ENCODE assay signal across 15 cellular contexts in genomic region chr2:36800381-36800780, GRCh38.
DNase-seq lines count a peak whose midpoint lies in the region; ATAC-seq and TF ChIP-seq lines count a peak whose summit lies in the region.
"Had no signal": no experiment of that assay in that cellular context is flagged by ENCODE, and none has a peak within 500 bp of the region (broad histone marks: within the 10 kb centered on the region; RNA-seq: fewer than 3 reads in every experiment).

No MANE protein-coding gene starts in this region.

- intact Hi-C loops in mucosa of descending colon (cut with DNase I, micrococcal nuclease), result no loop called here

- DNase-seq in activated CD4-positive, alpha-beta T cell treated with anti-CD3 and anti-CD28 coated beads for 4 hours, result peak; percentile 19 to 29
- peak; percentile 20 for DNase-seq in activated T-cell treated with anti-CD3 and anti-CD28 coated beads, Interleukin-2, amount 50 U/mL, for 1 hour
- no peak for DNase-seq in mucosa of descending colon
- peak; percentile 25 for DNase-seq in stimulated activated CD8-positive, alpha-beta memory T cell treated with anti-CD3 and anti-CD28 coated beads, Interleukin-12 subunit alpha, Interleukin-12 subunit beta, amount 100 ng/mL, for 24 hours (ENCODE audit: extremely low read depth)
- DNase-seq in globus pallidus (ENCODE audit: low spot score), result no peak
- DNase-seq in OCI-M1 (lab: John Stamatoyannopoulos, UW), result no peak
- DNase-seq in SW 1271 (lab: John Stamatoyannopoulos, UW), result no peak
- DNase-seq: CD4-positive, CD25-positive, alpha-beta regulatory T cell; foreskin keratinocyte; GDM1; NCI-H1436 treated with DMSO at 0.1 percent for 48 hours; NCI-H69; right lobe of liver; testis had no signal

- no peaks in the 10 kb centered on the region for H3K36me3 ChIP-seq in mucosa of descending colon (ENCODE audit: low read depth)
- H3K36me3 ChIP-seq: right lobe of liver had no signal

- H3K4me1 ChIP-seq in mucosa of descending colon (ENCODE audit: low read depth), result no peaks in the 10 kb centered on the region
- H3K4me1 ChIP-seq: foreskin keratinocyte, right lobe of liver, testis had no signal

- no peaks in the 10 kb centered on the region for H3K9me3 ChIP-seq in mucosa of descending colon
- H3K9me3 ChIP-seq: testis had no signal

- TF ChIP-seq CTCF in mucosa of descending colon (IDR thresholded peaks at IDR 0.05), result no peak

- no peak overlapping the region for H3K4me3 ChIP-seq in mucosa of descending colon
- H3K4me3 ChIP-seq: right lobe of liver, testis had no signal

- ATAC-seq in mucosa of descending colon, result peak; percentile 12
- no peak for ATAC-seq in GM18858 (IDR thresholded peaks at IDR 0.05; ENCODE audit: unreplicated experiment)
- ATAC-seq: foreskin keratinocyte had no signal

Comparison
In these comparisons a context has a peak if more than half of its experiments do, and no peak if none do; other contexts are left out.
1. DNase-seq: peak in activated CD4-positive, alpha-beta T cell treated with anti-CD3 and anti-CD28 coated beads for 4 hours (2 of 2), activated T-cell treated with anti-CD3 and anti-CD28 coated beads, Interleukin-2, amount 50 U/mL, for 1 hour (single experiment) and stimulated activated CD8-positive, alpha-beta memory T cell treated with anti-CD3 and anti-CD28 coated beads, Interleukin-12 subunit alpha, Interleukin-12 subunit beta, amount 100 ng/mL, for 24 hours (single experiment); none in mucosa of descending colon (0 of 3), globus pallidus (single experiment), OCI-M1 (single experiment) and SW 1271 (0 of 2).